9 cellular contexts compared by ENCODE assay signal in the genomic region with DNA sequence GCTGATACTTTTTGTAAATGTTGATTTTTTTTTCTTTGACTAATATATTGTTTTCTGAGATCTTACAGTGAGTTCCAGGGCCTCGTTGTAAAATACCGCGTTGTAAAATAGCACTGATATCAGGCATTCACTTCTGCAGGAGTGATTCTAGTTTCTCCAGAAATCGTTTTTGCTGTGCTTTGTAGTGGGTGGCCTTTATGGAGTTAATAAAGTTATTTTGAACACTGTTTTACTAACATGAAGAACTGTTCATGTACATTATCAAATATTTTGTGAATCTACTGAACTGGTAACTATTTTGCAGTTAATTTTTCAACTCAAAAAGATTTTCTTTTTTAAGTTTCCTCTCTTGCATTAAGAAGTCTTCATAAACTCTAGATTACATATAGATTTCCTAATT. TPM values are rescaled to one million over a fixed set of nuclear protein-coding genes. Genes with fewer than 3 reads are reported as not detected.
A peak's percentile ranks its signal among the peaks of the same experiment; 100 is the strongest.
DNase-seq lines count a peak whose midpoint lies in the region; ATAC-seq and TF ChIP-seq lines count a peak whose summit lies in the region.
"Had no signal": no experiment of that assay in that cellular context is flagged by ENCODE, and none has a peak within 500 bp of the region (broad histone marks: within the 10 kb centered on the region; RNA-seq: fewer than 3 reads in every experiment).

No MANE protein-coding gene starts in this region.

- intact Hi-C loops in heart left ventricle (cut with DNase I): loop anchor here in 5 of 10 donors (5.0 to 10.0 kb wide), 8 partner anchors 101 to 358 kb away; partner anchors contain the start of genes ZNF426 (in 2 of the 5), ZNF559 (in 2 of the 5) and ZNF121 (in 1 of the 5)

- no peak overlapping the region for H3K9ac ChIP-seq in iPS-15b (ENCODE audit: low read depth, low read length)

- DNase-seq in heart left ventricle (no peak), right atrium auricular region (ENCODE audit: low spot score) (no peak), T-helper 17 cell (no peak), thoracic aorta (ENCODE audit: low spot score) (no peak), activated gamma-delta T cell treated with Interleukin-2 at 50 U/mL for 16 hours (no peak), activated gamma-delta T cell (lab: John Stamatoyannopoulos, UW) (no peak)
- DNase-seq: activated CD4-positive, CD25-positive, alpha-beta regulatory T cell treated with anti-CD3 and anti-CD28 coated beads, Interleukin-2, amount 50 U/mL, for 72 hours had no signal

- no peak overlapping the region for H3K27ac ChIP-seq in heart left ventricle
- H3K27ac ChIP-seq in right atrium auricular region: no peak overlapping the region
- H3K27ac ChIP-seq in thoracic aorta: no peak overlapping the region

- H3K9me3 ChIP-seq in heart left ventricle (peaks cover 0 to 13% (median 0%) of the 10 kb centered on the region in 12 donors), right atrium auricular region (no peaks in the 10 kb centered on the region), T-helper 17 cell (ENCODE audit: control insufficient read depth, low read length, poor library complexity, severe bottlenecking) (no peaks in the 10 kb centered on the region), iPS-15b (ENCODE audit: control insufficient read depth, insufficient read depth, low read length) (peaks cover 3% of the 10 kb centered on the region), thoracic aorta (no peaks in the 10 kb centered on the region)

- TF ChIP-seq POLR2A in heart left ventricle (IDR thresholded peaks at IDR 0.05): no peak

- 70 to 79% (median 77%) methylated on average over 4 of the region's 4 CpGs for WGBS in heart left ventricle, 4 donors

- no peaks in the 10 kb centered on the region for H3K36me3 Mint-ChIP-seq in T-helper 17 cell (ENCODE audit: low read depth)

- H3K4me1 Mint-ChIP-seq in T-helper 17 cell: peaks cover 28% of the 10 kb centered on the region

- H3K27ac Mint-ChIP-seq in T-helper 17 cell: peak overlapping the region; percentile 96

- H3K4me1 ChIP-seq in heart left ventricle: peaks cover 0 to 23% (median 16%) of the 10 kb centered on the region in 12 donors
- peaks cover 0 to 19% of the 10 kb centered on the region in 2 donors for H3K4me1 ChIP-seq in right atrium auricular region
- no peaks in the 10 kb centered on the region for H3K4me1 ChIP-seq in iPS-15b (ENCODE audit: control insufficient read depth, insufficient read depth, low read length)
- peaks cover 9 to 20% of the 10 kb centered on the region in 2 donors for H3K4me1 ChIP-seq in thoracic aorta (ENCODE audit: control insufficient read depth in 1 of 2, low read depth in 2 of 2)

- peak overlapping the region; percentile 96 for H3K4me3 Mint-ChIP-seq in T-helper 17 cell

- no peaks in the 10 kb centered on the region for H3K27me3 ChIP-seq in heart left ventricle
- H3K27me3 ChIP-seq in right atrium auricular region: no peaks in the 10 kb centered on the region
- H3K27me3 ChIP-seq in iPS-15b (ENCODE audit: control insufficient read depth, insufficient read depth, low read length): no peaks in the 10 kb centered on the region
- no peaks in the 10 kb centered on the region for H3K27me3 ChIP-seq in thoracic aorta (replicated peaks; ENCODE audit: insufficient read depth)

- no peaks in the 10 kb centered on the region for H3K27me3 Mint-ChIP-seq in T-helper 17 cell

- no peak for TF ChIP-seq CTCF in heart left ventricle (IDR thresholded peaks at IDR 0.05)
- TF ChIP-seq CTCF in right atrium auricular region (IDR thresholded peaks at IDR 0.05): no peak
- no peak for TF ChIP-seq CTCF in thoracic aorta (IDR thresholded peaks at IDR 0.05)

- H3K4me3 ChIP-seq in heart left ventricle: peak overlapping the region in 8 of 12 donors; percentile 72 to 95 (median 84)
- no peak overlapping the region for H3K4me3 ChIP-seq in right atrium auricular region
- peak overlapping the region; percentile 88 for H3K4me3 ChIP-seq in iPS-15b (ENCODE audit: low read depth, low read length)
- peak overlapping the region; percentile 79 for H3K4me3 ChIP-seq in thoracic aorta

- H3K36me3 ChIP-seq in heart left ventricle (peaks cover 0 to 24% (median 17%) of the 10 kb centered on the region in 9 donors), right atrium auricular region (peaks cover 21% of the 10 kb centered on the region), iPS-15b (ENCODE audit: control insufficient read depth, insufficient read depth, low read length) (peaks cover under 1% of the 10 kb centered on the region), thoracic aorta (no peaks in the 10 kb centered on the region)

- ATAC-seq in heart left ventricle (no peak), T-helper 17 cell (no peak), thoracic aorta (ENCODE audit: insufficient number of reproducible peaks, low FRiP score, low read depth) (no peak), HG03565 (IDR thresholded peaks at IDR 0.05; ENCODE audit: unreplicated experiment) (no peak)

RNA-seq across cellular contexts. Expression of gene ZNF266, which starts 1.0 kb away (rescaled TPM):
- total RNA-seq in heart left ventricle: 10 to 100 TPM in 2 of 9 donors, 1 to 10 TPM in 7; 5.7 to 11.1 (median 7.7) TPM
- 10 to 100 TPM in 1 of 2 donors, 1 to 10 TPM in 1; 8.7 to 10.4 TPM for polyA plus RNA-seq in heart left ventricle
- total RNA-seq in right atrium auricular region: 1 to 10 TPM; 7.3 to 7.8 TPM
- 10 to 100 TPM; 39.8 to 51.6 TPM for total RNA-seq in T-helper 17 cell
- total RNA-seq in thoracic aorta: 10 to 100 TPM; 28.2 to 30.1 TPM

Comparison
In these comparisons a context has a peak if more than half of its experiments do, and no peak if none do; other contexts are left out.
1. H3K4me3 ChIP-seq: peak in heart left ventricle (8 of 12), iPS-15b (single experiment) and thoracic aorta (single experiment); none in right atrium auricular region (0 of 2).